Comparison of ENCODE assay signal across 23 cellular contexts in the genomic region with DNA sequence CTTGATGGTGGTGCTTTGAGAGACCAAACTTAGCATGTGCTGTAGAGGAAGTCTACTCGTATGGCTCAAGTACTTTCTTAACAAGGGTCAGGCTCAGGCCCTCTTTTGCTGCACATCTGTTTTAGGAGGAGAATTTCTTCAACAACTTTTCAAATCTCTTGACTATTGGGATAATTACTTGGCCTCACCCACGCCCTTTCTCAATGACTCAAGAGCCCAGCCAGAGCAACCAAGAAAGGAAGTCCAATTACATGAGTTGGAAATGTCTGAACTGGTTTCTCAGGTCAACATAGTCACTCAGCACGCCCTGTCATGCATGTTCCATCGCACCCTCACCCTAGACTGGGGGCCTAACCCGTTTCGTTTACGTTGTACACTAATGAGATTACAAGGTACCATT. TPM values are rescaled to one million over a fixed set of nuclear protein-coding genes. Genes with fewer than 3 reads are reported as not detected.
DNase-seq lines count a peak whose midpoint lies in the region; ATAC-seq, FAIRE-seq and TF ChIP-seq lines count a peak whose summit lies in the region.
"Had no signal": no experiment of that assay in that cellular context is flagged by ENCODE, and none has a peak within 500 bp of the region (broad histone marks: within the 10 kb centered on the region; RNA-seq: fewer than 3 reads in every experiment).

No MANE protein-coding gene starts in this region.

- H3F3A ChIP-seq in neural progenitor cell (ENCODE audit: low read depth) = no peaks in the 10 kb centered on the region

- no peak overlapping the region for H2AFZ ChIP-seq in neural progenitor cell (replicated peaks)
- no peak overlapping the region for H2AFZ ChIP-seq in OCI-LY7 (ENCODE audit: low read length)

- no peaks in the 10 kb centered on the region for H3K27me3 Mint-ChIP-seq in endodermal cell (ENCODE audit: insufficient read depth)
- peaks cover 17% of the 10 kb centered on the region for H3K27me3 Mint-ChIP-seq in neural progenitor cell (ENCODE audit: insufficient read depth, low read depth)
- H3K27me3 Mint-ChIP-seq in CD4-positive, alpha-beta memory T cell = peaks cover 8 to 20% of the 10 kb centered on the region in 2 donors

- no TSS peak for BruUV-seq in OCI-LY7 (replicated peaks; lab: Mats Ljungman, UMichigan)

- intact Hi-C loops in CD4-positive, alpha-beta memory T cell (cut with micrococcal nuclease) = loop anchor here (5.0 kb wide), 1 partner anchor 103 kb away; no protein-coding TSS in a partner anchor
- intact Hi-C loops in kidney (cut with DNase I) = loop anchor here (10.0 kb wide), 1 partner anchor 121 kb away; no protein-coding TSS in a partner anchor
- intact Hi-C loops in OCI-LY7 (cut with micrococcal nuclease; ENCODE audit: unreplicated experiment) = no loop called here

- TF ChIP-seq CTCF in GM20000 (IDR thresholded peaks at IDR 0.05; ENCODE audit: extremely low read depth, missing control alignments) (no peak), endodermal cell (conservative IDR thresholded peaks at IDR 0.05) (no peak), neural progenitor cell (IDR thresholded peaks at IDR 0.05) (no peak), kidney (IDR thresholded peaks at IDR 0.05; ENCODE audit: borderline replicate concordance, extremely low read depth, insufficient read depth) (no peak), OCI-LY7 (conservative IDR thresholded peaks at IDR 0.05; ENCODE audit: low read length) (no peak)

- POLR2A ChIA-PET in CD4-positive, alpha-beta memory T cell (lab: Charles Lee; ENCODE audit: partially characterized antibody) = no interaction called here
- POLR2A ChIA-PET in OCI-LY7 (lab: Charles Lee) = no interaction called here

- H3K27ac ChIP-seq in endodermal cell (ENCODE audit: low read depth, low read length) (no peak overlapping the region), neural progenitor cell (no peak overlapping the region), kidney (ENCODE audit: low read depth in 2 of 2, low read length in 2 of 2) (no peak overlapping the region), OCI-LY7 (ENCODE audit: low read depth, low read length, poor library complexity, severe bottlenecking) (no peak overlapping the region)
- no peak overlapping the region for H3K27ac ChIP-seq in CD4-positive, alpha-beta memory T cell (ENCODE audit: low read depth, low read length)
- H3K27ac ChIP-seq: ascending aorta, gastrocnemius medialis, thoracic aorta had no signal

- ATAC-seq in HG02938 (IDR thresholded peaks at IDR 0.05; ENCODE audit: unreplicated experiment) = no peak
- ATAC-seq: activated CD8-positive, alpha-beta T cell treated with anti-CD3 and anti-CD28 coated beads, Interleukin-2, amount 10 ng/mL, durations not matched to agents 7 days and 5 days; CD8-positive, alpha-beta T cell; effector memory CD8-positive, alpha-beta T cell; gastrocnemius medialis had no signal

- 79 to 96% methylated on average over 4 to 7 of the region's 7 CpGs for WGBS in endodermal cell (ENCODE audit: insufficient coverage in 1 of 2, insufficient read length in 1 of 2), 2 experiments

- H3K4me3 ChIP-seq in endodermal cell (ENCODE audit: low read length) (no peak overlapping the region), neural progenitor cell (no peak overlapping the region), kidney (ENCODE audit: low read length in 2 of 2) (no peak overlapping the region), OCI-LY7 (ENCODE audit: low read depth, low read length, poor library complexity, severe bottlenecking) (no peak overlapping the region)
- H3K4me3 ChIP-seq in CD4-positive, alpha-beta memory T cell (ENCODE audit: low read length in 2 of 2) = no peak overlapping the region
- H3K4me3 ChIP-seq: ascending aorta, gastrocnemius medialis, thoracic aorta had no signal

- no peaks in the 10 kb centered on the region for H3K9me3 Mint-ChIP-seq in endodermal cell
- H3K9me3 Mint-ChIP-seq in neural progenitor cell = no peaks in the 10 kb centered on the region
- no peaks in the 10 kb centered on the region for H3K9me3 Mint-ChIP-seq in CD4-positive, alpha-beta memory T cell
- H3K9me3 Mint-ChIP-seq: activated B cell treated with CpG ODN at 0.5 μM for 24 hours; activated naive CD4-positive, alpha-beta T cell treated with anti-CD3 and anti-CD28 coated beads for 36 hours; activated T-cell treated with anti-CD3 and anti-CD28 coated beads, Interleukin-2, amount 50 U/mL, for 24 hours; CD8-positive, alpha-beta T cell; effector memory CD8-positive, alpha-beta T cell; H9; mesothelial cell of epicardium; T-helper 2 cell treated with Interferon-gamma antibody and Interleukin-4, amounts not matched to agents 5 μg/mL and 100 μg/mL, for 36 hours had no signal

- H3K79me2 ChIP-seq in neural progenitor cell (ENCODE audit: low read depth) (no peaks in the 10 kb centered on the region), OCI-LY7 (ENCODE audit: insufficient read depth, low read depth, low read length) (no peaks in the 10 kb centered on the region)

- H3K4me2 ChIP-seq in neural progenitor cell (no peak overlapping the region), OCI-LY7 (ENCODE audit: low read length) (no peak overlapping the region)

- FAIRE-seq in kidney (lab: Jason Lieb, UNC) = no peak

- H3K27ac Mint-ChIP-seq in endodermal cell (no peak overlapping the region), neural progenitor cell (peak overlapping the region; percentile 94)
- no peak overlapping the region for H3K27ac Mint-ChIP-seq in CD4-positive, alpha-beta memory T cell
- H3K27ac Mint-ChIP-seq: activated B cell treated with CpG ODN at 0.5 μM for 24 hours; activated CD8-positive, alpha-beta T cell treated with anti-CD3 and anti-CD28 coated beads, Interleukin-2, amount 10 ng/mL, durations not matched to agents 7 days and 5 days; activated naive CD4-positive, alpha-beta T cell treated with anti-CD3 and anti-CD28 coated beads for 36 hours; activated T-cell treated with anti-CD3 and anti-CD28 coated beads, Interleukin-2, amount 50 U/mL, for 24 hours; CD8-positive, alpha-beta T cell; effector memory CD8-positive, alpha-beta T cell; H9; mesothelial cell of epicardium; T-helper 2 cell treated with Interferon-gamma antibody and Interleukin-4, amounts not matched to agents 5 μg/mL and 100 μg/mL, for 36 hours had no signal

- no peaks in the 10 kb centered on the region for H3K4me1 ChIP-seq in endodermal cell (ENCODE audit: control insufficient read depth, insufficient read depth, low read length)
- H3K4me1 ChIP-seq in neural progenitor cell = no peaks in the 10 kb centered on the region
- peaks cover 3% of the 10 kb centered on the region for H3K4me1 ChIP-seq in CD4-positive, alpha-beta memory T cell (ENCODE audit: insufficient read depth, low read length)
- no peaks in the 10 kb centered on the region for H3K4me1 ChIP-seq in kidney (ENCODE audit: control insufficient read depth in 1 of 2, insufficient read depth in 1 of 2, low read depth in 1 of 2, low read length in 2 of 2)
- no peaks in the 10 kb centered on the region for H3K4me1 ChIP-seq in OCI-LY7 (ENCODE audit: insufficient read depth, low read length, poor library complexity, severe bottlenecking)
- H3K4me1 ChIP-seq: ascending aorta had no signal

- H3K4me3 Mint-ChIP-seq in endodermal cell = no peak overlapping the region
- peak overlapping the region; percentile 23 for H3K4me3 Mint-ChIP-seq in neural progenitor cell
- no peak overlapping the region for H3K4me3 Mint-ChIP-seq in CD4-positive, alpha-beta memory T cell
- H3K4me3 Mint-ChIP-seq: activated B cell treated with CpG ODN at 0.5 μM for 24 hours; activated CD8-positive, alpha-beta T cell treated with anti-CD3 and anti-CD28 coated beads, Interleukin-2, amount 10 ng/mL, durations not matched to agents 7 days and 5 days; activated naive CD4-positive, alpha-beta T cell treated with anti-CD3 and anti-CD28 coated beads for 36 hours; activated T-cell treated with anti-CD3 and anti-CD28 coated beads, Interleukin-2, amount 50 U/mL, for 24 hours; CD8-positive, alpha-beta T cell; effector memory CD8-positive, alpha-beta T cell; H9; mesothelial cell of epicardium; T-helper 2 cell treated with Interferon-gamma antibody and Interleukin-4, amounts not matched to agents 5 μg/mL and 100 μg/mL, for 36 hours had no signal

- H3K9ac ChIP-seq in endodermal cell (ENCODE audit: extremely low read depth, low read length, poor library complexity, severe bottlenecking) (no peak overlapping the region), neural progenitor cell (no peak overlapping the region), kidney (ENCODE audit: low read length in 2 of 2) (no peak overlapping the region)

- H3K36me3 ChIP-seq in endodermal cell (ENCODE audit: control insufficient read depth, insufficient read depth, low read length) (no peaks in the 10 kb centered on the region), neural progenitor cell (no peaks in the 10 kb centered on the region), kidney (ENCODE audit: control insufficient read depth in 1 of 2, insufficient read depth in 2 of 2, low read length in 2 of 2) (no peaks in the 10 kb centered on the region), OCI-LY7 (ENCODE audit: insufficient read depth, low read length) (no peaks in the 10 kb centered on the region)
- H3K36me3 ChIP-seq in CD4-positive, alpha-beta memory T cell (ENCODE audit: insufficient read depth, low read length) = no peaks in the 10 kb centered on the region
- H3K36me3 ChIP-seq: gastrocnemius medialis had no signal

- H4K20me1 ChIP-seq in neural progenitor cell (ENCODE audit: low read depth) (no peaks in the 10 kb centered on the region), OCI-LY7 (ENCODE audit: insufficient read depth, low read length) (no peaks in the 10 kb centered on the region)

- peak; percentile 28 for DNase-seq in AG08395 (ENCODE audit: low spot score)
- peak; percentile 18 for DNase-seq in GM20000 (ENCODE audit: low spot score)
- peak; percentile 22 for DNase-seq in endodermal cell
- no peak for DNase-seq in neural progenitor cell (ENCODE audit: low spot score)
- no peak for DNase-seq in CD4-positive, alpha-beta memory T cell
- DNase-seq in kidney = no peak
- DNase-seq in OCI-LY7 (ENCODE audit: low spot score) = no peak
- DNase-seq: activated B cell treated with CpG ODN at 0.5 μM for 24 hours; activated CD8-positive, alpha-beta T cell treated with anti-CD3 and anti-CD28 coated beads, Interleukin-2, amount 10 ng/mL, durations not matched to agents 7 days and 5 days; activated naive CD4-positive, alpha-beta T cell treated with anti-CD3 and anti-CD28 coated beads for 36 hours; activated T-cell treated with anti-CD3 and anti-CD28 coated beads, Interleukin-2, amount 50 U/mL, for 24 hours; CD8-positive, alpha-beta T cell; DMS79; effector memory CD8-positive, alpha-beta T cell; gastrocnemius medialis; H9; NCI-H1436; NCI-H82 had no signal

- H3K9me3 ChIP-seq in endodermal cell (ENCODE audit: control insufficient read depth, low read length) (no peaks in the 10 kb centered on the region), neural progenitor cell (ENCODE audit: low read depth) (no peaks in the 10 kb centered on the region), kidney (ENCODE audit: control insufficient read depth in 1 of 2, low read length in 2 of 2) (no peaks in the 10 kb centered on the region), OCI-LY7 (ENCODE audit: low read length) (no peaks in the 10 kb centered on the region)
- H3K9me3 ChIP-seq in CD4-positive, alpha-beta memory T cell (ENCODE audit: control insufficient read depth in 1 of 2, low read length in 2 of 2) = no peaks in the 10 kb centered on the region
- H3K9me3 ChIP-seq: ascending aorta, gastrocnemius medialis, thoracic aorta had no signal

- peaks cover 9% of the 10 kb centered on the region for H3K4me1 Mint-ChIP-seq in endodermal cell
- peaks cover 27% of the 10 kb centered on the region for H3K4me1 Mint-ChIP-seq in neural progenitor cell
- H3K4me1 Mint-ChIP-seq in CD4-positive, alpha-beta memory T cell = peaks cover 0 to 6% (median 3%) of the 10 kb centered on the region in 4 donors

- no peaks in the 10 kb centered on the region for H3K9me2 ChIP-seq in OCI-LY7 (ENCODE audit: insufficient read depth, low read length)

- H3K36me3 Mint-ChIP-seq in endodermal cell (ENCODE audit: low read depth) (no peaks in the 10 kb centered on the region), neural progenitor cell (no peaks in the 10 kb centered on the region)
- H3K36me3 Mint-ChIP-seq in CD4-positive, alpha-beta memory T cell = no peaks in the 10 kb centered on the region
- H3K36me3 Mint-ChIP-seq: CD8-positive, alpha-beta T cell had no signal

- CTCF ChIA-PET in CD4-positive, alpha-beta memory T cell (lab: Charles Lee; ENCODE audit: partially characterized antibody) = interaction anchor here (13.0 kb wide), 1 partner anchor 122 kb away, joined by 264 read pairs; no protein-coding TSS in a partner anchor
- CTCF ChIA-PET in OCI-LY7 (lab: Charles Lee; ENCODE audit: unreplicated experiment) = interaction anchor here (0.6 kb wide), 1 partner anchor 1560 kb away, joined by 3 read pairs; no protein-coding TSS in a partner anchor

- H3K27me3 ChIP-seq in endodermal cell (ENCODE audit: control insufficient read depth, insufficient read depth, low read length, poor library complexity, severe bottlenecking) = no peaks in the 10 kb centered on the region
- no peaks in the 10 kb centered on the region for H3K27me3 ChIP-seq in neural progenitor cell
- no peaks in the 10 kb centered on the region for H3K27me3 ChIP-seq in CD4-positive, alpha-beta memory T cell (ENCODE audit: insufficient read depth, low read length)
- H3K27me3 ChIP-seq: ascending aorta, gastrocnemius medialis had no signal

RNA-seq across cellular contexts. Expression of a gene that starts 44.8 kb away (rescaled TPM):
- 10 to 100 TPM; 53.9 to 60.8 TPM for total RNA-seq in endodermal cell
- 30.3 TPM for polyA plus RNA-seq in endodermal cell (2013, experiment 1 of 2)
- polyA plus RNA-seq in endodermal cell (2013, experiment 2 of 2) = 25.0 TPM
- 42.2 and 47.6 TPM in 2 replicates for total RNA-seq in neural progenitor cell (ENCODE audit: low replicate concordance)
- 10 to 100 TPM; 25.5 to 31.5 TPM for total RNA-seq in CD4-positive, alpha-beta memory T cell
- 10 to 100 TPM; 18.4 to 33.2 TPM for polyA plus RNA-seq in CD4-positive, alpha-beta memory T cell
- 24.7 TPM for total RNA-seq in kidney
- 25.7 TPM for polyA plus RNA-seq in kidney (ENCODE audit: insufficient read depth, low read depth, low replicate concordance)
- 24.8 and 34.9 TPM in 2 replicates for total RNA-seq in OCI-LY7 (2014; rRNA removed; shearing (Covaris generic))
- 29.3 and 62.7 TPM in 2 replicates for total RNA-seq in OCI-LY7 (2022)

Comparison
In these comparisons a context has a peak if more than half of its experiments do, and no peak if none do; other contexts are left out.
1. DNase-seq: peak in AG08395 (single experiment), GM20000 (single experiment) and endodermal cell (single experiment); none in neural progenitor cell (single experiment), CD4-positive, alpha-beta memory T cell (0 of 5), kidney (single experiment) and OCI-LY7 (single experiment).